In genomic region chr14:93938766-93939303, GRCh38 we compare ENCODE assay signal across 11 cellular contexts. TPM values are rescaled to one million over a fixed set of nuclear protein-coding genes. Genes with fewer than 3 reads are reported as not detected.
DNase-seq lines count a peak whose midpoint lies in the region; ATAC-seq and TF ChIP-seq lines count a peak whose summit lies in the region.
"Had no signal": no experiment of that assay in that cellular context is flagged by ENCODE, and none has a peak within 500 bp of the region (broad histone marks: within the 10 kb centered on the region; RNA-seq: fewer than 3 reads in every experiment).

No MANE protein-coding gene starts in this region.

- H3K27ac ChIP-seq in mesodermal cell (ENCODE audit: low read depth, low read length, severe bottlenecking) (no peak overlapping the region), upper lobe of left lung (no peak overlapping the region)

- H3K9me3 ChIP-seq in mesodermal cell (ENCODE audit: control insufficient read depth, low read length) (no peaks in the 10 kb centered on the region), upper lobe of left lung (no peaks in the 10 kb centered on the region)

- TF ChIP-seq EP300 in upper lobe of left lung (IDR thresholded peaks at IDR 0.05), result no peak

- no peaks in the 10 kb centered on the region for H3K4me1 ChIP-seq in mesodermal cell (ENCODE audit: control insufficient read depth, insufficient read depth, low read length, poor library complexity, severe bottlenecking)
- H3K4me1 ChIP-seq in upper lobe of left lung, result peaks cover 0 to 17% (median 11%) of the 10 kb centered on the region in 4 donors

- WGBS in mesodermal cell (ENCODE audit: insufficient coverage in 2 of 2), 2 experiments, result 77 to 87% methylated on average over 35 to 45 of the region's 45 CpGs
- WGBS in upper lobe of left lung, 2 donors, result 40 to 77% methylated on average over 11 to 45 of the region's 45 CpGs

- H3K4me1 Mint-ChIP-seq in brain, result peaks cover 52% of the 10 kb centered on the region

- H3K4me3 ChIP-seq in mesodermal cell (ENCODE audit: extremely low read depth, insufficient read depth, low read length, poor library complexity, severe bottlenecking) (peak overlapping the region; percentile 26), upper lobe of left lung (peak overlapping the region in 3 of 4 donors; percentile 38 to 43 (median 42))

- H3K36me3 ChIP-seq in mesodermal cell (ENCODE audit: control insufficient read depth, insufficient read depth, low read length), result no peaks in the 10 kb centered on the region
- no peaks in the 10 kb centered on the region for H3K36me3 ChIP-seq in upper lobe of left lung

- no peak for TF ChIP-seq POLR2A in upper lobe of left lung (IDR thresholded peaks at IDR 0.05)

- no peaks in the 10 kb centered on the region for H3K36me3 Mint-ChIP-seq in brain

- H3K27ac Mint-ChIP-seq in brain, result no peak overlapping the region

- peaks cover 0 to 5% (median 0%) of the 10 kb centered on the region in 5 experiments for H3K9me3 Mint-ChIP-seq in brain

- peaks cover 0 to 11% (median 4%) of the 10 kb centered on the region in 4 donors for H3K27me3 ChIP-seq in upper lobe of left lung

- intact Hi-C loops in Right ventricle myocardium superior (cut with DNase I), result no loop called here
- intact Hi-C loops in Right ventricle myocardium inferior (cut with DNase I), result loop anchor here (2.0 kb wide), 1 partner anchor 62 kb away; no protein-coding TSS in a partner anchor

- peak; percentile 1 for ATAC-seq in Right ventricle myocardium superior (ENCODE audit: poor library complexity)
- no peak for ATAC-seq in Right ventricle myocardium inferior
- ATAC-seq in upper lobe of left lung (ENCODE audit: low FRiP score in 2 of 2), result no peak
- no peak for ATAC-seq in HG02798 (IDR thresholded peaks at IDR 0.05; ENCODE audit: poor library complexity, unreplicated experiment)
- ATAC-seq in GM21529 (IDR thresholded peaks at IDR 0.05; ENCODE audit: unreplicated experiment), result no peak

- H3K27me3 Mint-ChIP-seq in brain, result peaks cover 22% of the 10 kb centered on the region

- H3K4me3 Mint-ChIP-seq in brain, result peak overlapping the region in 4 of 5 experiments; percentile 30 to 64 (median 60)

- DNase-seq in Right ventricle myocardium superior (no peak), Right ventricle myocardium inferior (ENCODE audit: missing footprints) (no peak), upper lobe of left lung (peak in 1 of 2 donors; percentile 85), GM20000 (ENCODE audit: low spot score) (no peak)

- TF ChIP-seq CTCF in brain (conservative IDR thresholded peaks at IDR 0.05) (no peak), upper lobe of left lung (IDR thresholded peaks at IDR 0.05) (no peak), GM20000 (IDR thresholded peaks at IDR 0.05; ENCODE audit: extremely low read depth, missing control alignments) (no peak)

RNA-seq across cellular contexts. Expression of gene FAM181A, which starts 11.7 kb away (rescaled TPM):
- total RNA-seq in Right ventricle myocardium superior (not detected), Right ventricle myocardium inferior (not detected), upper lobe of left lung (10 to 100 TPM in 1 of 6 donors, 1 to 10 TPM in 3, not detected in 2; 1.6 to 13.4 (median 1.9) TPM)
- polyA plus RNA-seq in brain (ENCODE audit: insufficient read depth, low read depth, low replicate concordance), result 2.3 TPM
- 0.29 TPM for polyA plus RNA-seq in mesodermal cell (2013, experiment 1 of 2)
- not detected for polyA plus RNA-seq in mesodermal cell (2013, experiment 2 of 2)
- total RNA-seq: aorta, mucosa of gallbladder had no signal
- polyA plus RNA-seq: aorta had no signal

RNA-seq across cellular contexts. Expression of gene ASB2, which starts 37.5 kb away (rescaled TPM):
- total RNA-seq in Right ventricle myocardium superior, result 297 TPM
- 294 TPM for total RNA-seq in Right ventricle myocardium inferior
- 0.70 TPM for polyA plus RNA-seq in brain (ENCODE audit: insufficient read depth, low read depth, low replicate concordance)
- polyA plus RNA-seq in mesodermal cell (2013, experiment 1 of 2), result 0.44 TPM
- not detected for polyA plus RNA-seq in mesodermal cell (2013, experiment 2 of 2)
- 1 to 10 TPM in 3 of 6 donors, under 1 TPM in 2, not detected in 1; 0.76 to 2.2 (median 1.9) TPM for total RNA-seq in upper lobe of left lung

RNA-seq across cellular contexts. Expression of gene CCDC197, which starts 58.3 kb away (rescaled TPM):
- 1.3 TPM for total RNA-seq in Right ventricle myocardium superior
- total RNA-seq in Right ventricle myocardium inferior, result 0.84 TPM
- not detected for polyA plus RNA-seq in brain (ENCODE audit: insufficient read depth, low read depth, low replicate concordance)
- polyA plus RNA-seq in mesodermal cell (2013, experiment 1 of 2), result not detected
- not detected for polyA plus RNA-seq in mesodermal cell (2013, experiment 2 of 2)
- total RNA-seq in upper lobe of left lung, result not detected
- total RNA-seq: mucosa of gallbladder had no signal
- polyA plus RNA-seq: aorta, thymus had no signal

Comparison
In these comparisons a context has a peak if more than half of its experiments do, and no peak if none do; other contexts are left out.
1. RNA of gene ASB2, which starts 37.5 kb away (total RNA-seq): 297 TPM in Right ventricle myocardium superior (single experiment) and 294 TPM in Right ventricle myocardium inferior (single experiment); 0.76 to 2.2 TPM in upper lobe of left lung; every median in the first group is over 10 times any median in the second.